ENCODE assay signal across 24 cellular contexts in the genomic region with DNA sequence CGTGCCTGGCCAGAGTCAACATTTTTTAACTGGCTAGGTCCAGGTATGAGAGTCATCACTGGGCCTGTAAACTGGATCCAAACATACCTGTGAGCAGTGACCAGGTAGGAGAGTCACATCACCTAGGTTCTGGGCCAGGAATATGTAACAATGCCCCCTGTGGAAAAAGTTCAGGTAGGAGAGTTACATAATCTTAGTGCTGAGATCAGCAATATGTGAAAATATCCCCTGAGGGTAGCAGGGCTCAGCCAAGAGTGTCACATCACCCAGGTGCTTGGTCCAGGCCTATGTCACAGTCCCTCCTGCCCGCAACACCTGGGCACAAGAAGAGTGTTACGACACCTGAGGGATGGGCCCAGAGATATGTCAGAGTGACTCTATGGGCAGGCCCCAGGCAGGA.
"Had no signal": no experiment of that assay in that cellular context is flagged by ENCODE, and none has a peak within 500 bp of the region (broad histone marks: within the 10 kb centered on the region; RNA-seq: fewer than 3 reads in every experiment).

No MANE protein-coding gene starts in this region.

- H3K4me3 Mint-ChIP-seq: dendritic cell treated with granulocyte-macrophage colony-stimulating factor and Interleukin-4, amounts not matched to agents 40 ng/mL and 50 ng/mL, for 4 days; mesothelial cell of epicardium; naive B cell; naive thymus-derived CD8-positive, alpha-beta T cell had no signal

- H3K27me3 Mint-ChIP-seq: dendritic cell treated with granulocyte-macrophage colony-stimulating factor and Interleukin-4, amounts not matched to agents 40 ng/mL and 50 ng/mL, for 4 days; naive B cell; naive thymus-derived CD8-positive, alpha-beta T cell had no signal

- H3K4me3 ChIP-seq: colonic mucosa, esophagus muscularis mucosa, gastrocnemius medialis, heart right ventricle, left lung, lower lobe of right lung, mucosa of descending colon had no signal

- H3K36me3 Mint-ChIP-seq: mesothelial cell of epicardium, naive B cell had no signal

- DNase-seq: colonic mucosa; cortex of kidney; effector memory CD4-positive, alpha-beta T cell; erythroblast; foreskin fibroblast; foreskin melanocyte; gastrocnemius medialis; glutamatergic neuron; heart right ventricle; hippocampal formation; left cardiac atrium; left lung; left ventricle myocardium superior; lower lobe of right lung; mesenchymal stem cell; mucosa of descending colon; naive B cell; naive thymus-derived CD8-positive, alpha-beta T cell had no signal

- H3K9me3 ChIP-seq: colonic mucosa, esophagus muscularis mucosa, gastrocnemius medialis, lower lobe of right lung had no signal

- H3K36me3 ChIP-seq: colonic mucosa, esophagus muscularis mucosa, gastrocnemius medialis, heart right ventricle, left lung, lower lobe of right lung had no signal

- H3K27ac Mint-ChIP-seq: dendritic cell treated with granulocyte-macrophage colony-stimulating factor and Interleukin-4, amounts not matched to agents 40 ng/mL and 50 ng/mL, for 4 days; mesothelial cell of epicardium; naive B cell; naive thymus-derived CD8-positive, alpha-beta T cell had no signal

- H3K4me1 ChIP-seq: colonic mucosa, esophagus muscularis mucosa, gastrocnemius medialis, heart right ventricle, left lung, lower lobe of right lung had no signal

- H3K27me3 ChIP-seq: colonic mucosa, esophagus muscularis mucosa, gastrocnemius medialis, heart right ventricle, left lung had no signal

- H3K27ac ChIP-seq: colonic mucosa, esophagus muscularis mucosa, gastrocnemius medialis, heart right ventricle, left lung, lower lobe of right lung had no signal

- ATAC-seq: gastrocnemius medialis; heart right ventricle; left cardiac atrium; left lung; left ventricle myocardium superior; lower lobe of right lung; mucosa of descending colon; naive thymus-derived CD8-positive, alpha-beta T cell had no signal

- FAIRE-seq: endothelial cell of umbilical vein, islet of Langerhans, keratinocyte had no signal

- H3K4me1 Mint-ChIP-seq: mesothelial cell of epicardium; naive B cell; naive thymus-derived CD8-positive, alpha-beta T cell had no signal
